8 cellular contexts compared by ENCODE assay signal in the genomic region with DNA sequence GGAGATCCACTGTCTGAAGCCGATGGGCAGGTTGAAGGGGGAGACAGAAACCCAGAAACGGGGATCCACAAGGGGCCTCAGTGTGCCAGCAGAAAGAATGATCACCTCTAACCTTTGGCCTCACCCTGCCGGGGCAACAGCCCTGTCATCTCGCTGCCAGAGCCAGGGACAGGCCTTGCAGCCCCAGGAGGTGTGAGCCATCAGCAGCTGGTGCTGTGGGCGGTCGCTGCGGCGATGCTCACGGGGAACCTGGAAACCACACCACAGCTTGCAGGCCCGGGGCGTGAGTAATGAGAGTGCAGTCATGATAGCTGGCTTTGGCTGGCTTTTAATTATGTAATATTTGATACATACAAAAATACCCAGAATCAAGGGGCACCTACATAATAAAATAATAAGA. TPM values are rescaled to one million over a fixed set of nuclear protein-coding genes. Genes with fewer than 3 reads are reported as not detected.
DNase-seq lines count a peak whose midpoint lies in the region; ATAC-seq and TF ChIP-seq lines count a peak whose summit lies in the region.

No MANE protein-coding gene starts in this region.

- H3K36me3 ChIP-seq in colonic mucosa: no peaks in the 10 kb centered on the region

- no peaks in the 10 kb centered on the region for H3K4me1 ChIP-seq in colonic mucosa

- peaks cover 4 to 11% of the 10 kb centered on the region in 2 donors for H3K4me1 Mint-ChIP-seq in stimulated activated naive B cell treated with anti-CD40 and anti-IgM and Interleukin-4, amounts not matched to agents 10 μg/mL and 1 μg/mL and 100 μg/mL, for 72 hours

- peaks cover 7 to 17% of the 10 kb centered on the region in 2 donors for H3K27me3 Mint-ChIP-seq in stimulated activated naive B cell treated with anti-CD40 and anti-IgM and Interleukin-4, amounts not matched to agents 10 μg/mL and 1 μg/mL and 100 μg/mL, for 72 hours

- intact Hi-C loops in colonic mucosa (cut with DNase I): no loop called here

- no peak overlapping the region for H3K4me3 ChIP-seq in colonic mucosa

- no peaks in the 10 kb centered on the region for H3K27me3 ChIP-seq in colonic mucosa

- no peak overlapping the region for H3K4me3 Mint-ChIP-seq in stimulated activated naive B cell treated with anti-CD40 and anti-IgM and Interleukin-4, amounts not matched to agents 10 μg/mL and 1 μg/mL and 100 μg/mL, for 72 hours

- H3K9me3 Mint-ChIP-seq in stimulated activated naive B cell treated with anti-CD40 and anti-IgM and Interleukin-4, amounts not matched to agents 10 μg/mL and 1 μg/mL and 100 μg/mL, for 72 hours: peaks cover 6 to 9% of the 10 kb centered on the region in 2 donors

- peak; percentile 84 for DNase-seq in stimulated activated naive CD4-positive, alpha-beta T cell treated with Interleukin-2 at 50 U/mL for 16 hours (lab: John Stamatoyannopoulos, UW)
- DNase-seq in stimulated activated naive CD4-positive, alpha-beta T cell (lab: John Stamatoyannopoulos, UW): no peak
- DNase-seq in M059J (ENCODE audit: low read depth): peak; percentile 77
- peak; percentile 22 for DNase-seq in activated CD8-positive, alpha-beta memory T cell treated with anti-CD3 and anti-CD28 coated beads, Interleukin-2, amount 50 U/mL, for 1 hour (ENCODE audit: extremely low read depth)
- peak; percentile 64 for DNase-seq in islet precursor cell
- peak; percentile 44 for DNase-seq in stimulated activated naive B cell treated with anti-CD40 and anti-IgM and Interleukin-4, amounts not matched to agents 10 μg/mL and 1 μg/mL and 100 μg/mL, for 72 hours
- DNase-seq in colonic mucosa: no peak

- no peak overlapping the region for H3K9ac ChIP-seq in colonic mucosa (ENCODE audit: low read depth in 2 of 2, low read length in 2 of 2)

- no peak overlapping the region for H3K27ac Mint-ChIP-seq in stimulated activated naive B cell treated with anti-CD40 and anti-IgM and Interleukin-4, amounts not matched to agents 10 μg/mL and 1 μg/mL and 100 μg/mL, for 72 hours

- no peak overlapping the region for H3K27ac ChIP-seq in colonic mucosa

- ATAC-seq in stimulated activated naive B cell treated with anti-CD40 and anti-IgM and Interleukin-4, amounts not matched to agents 10 μg/mL and 1 μg/mL and 100 μg/mL, for 72 hours (replicated peaks): peak; percentile 89 to 92
- no peak for ATAC-seq in HG02571 (IDR thresholded peaks at IDR 0.05; ENCODE audit: unreplicated experiment)

- no peaks in the 10 kb centered on the region for H3K9me3 ChIP-seq in colonic mucosa

- peaks cover 1 to 6% of the 10 kb centered on the region in 2 donors for H3K36me3 Mint-ChIP-seq in stimulated activated naive B cell treated with anti-CD40 and anti-IgM and Interleukin-4, amounts not matched to agents 10 μg/mL and 1 μg/mL and 100 μg/mL, for 72 hours

- no peak for TF ChIP-seq CTCF in colonic mucosa (IDR thresholded peaks at IDR 0.05)

RNA-seq across cellular contexts. Expression of gene TTC7B, which starts 4.7 kb away (rescaled TPM):
- total RNA-seq in M059J (2014; rRNA removed; shearing (Covaris generic)): 10.6 and 18.0 TPM in 2 replicates
- 10 to 100 TPM in 1 of 2 donors, 1 to 10 TPM in 1; 3.3 to 11.8 TPM for total RNA-seq in colonic mucosa

Comparison
In these comparisons a context has a peak if more than half of its experiments do, and no peak if none do; other contexts are left out.
1. DNase-seq: peak in stimulated activated naive CD4-positive, alpha-beta T cell treated with Interleukin-2 at 50 U/mL for 16 hours (single experiment), M059J (single experiment), activated CD8-positive, alpha-beta memory T cell treated with anti-CD3 and anti-CD28 coated beads, Interleukin-2, amount 50 U/mL, for 1 hour (single experiment), islet precursor cell (single experiment) and stimulated activated naive B cell treated with anti-CD40 and anti-IgM and Interleukin-4, amounts not matched to agents 10 μg/mL and 1 μg/mL and 100 μg/mL, for 72 hours (single experiment); none in stimulated activated naive CD4-positive, alpha-beta T cell (0 of 6) and colonic mucosa (single experiment).